23 cellular contexts compared by ENCODE assay signal in the genomic region with DNA sequence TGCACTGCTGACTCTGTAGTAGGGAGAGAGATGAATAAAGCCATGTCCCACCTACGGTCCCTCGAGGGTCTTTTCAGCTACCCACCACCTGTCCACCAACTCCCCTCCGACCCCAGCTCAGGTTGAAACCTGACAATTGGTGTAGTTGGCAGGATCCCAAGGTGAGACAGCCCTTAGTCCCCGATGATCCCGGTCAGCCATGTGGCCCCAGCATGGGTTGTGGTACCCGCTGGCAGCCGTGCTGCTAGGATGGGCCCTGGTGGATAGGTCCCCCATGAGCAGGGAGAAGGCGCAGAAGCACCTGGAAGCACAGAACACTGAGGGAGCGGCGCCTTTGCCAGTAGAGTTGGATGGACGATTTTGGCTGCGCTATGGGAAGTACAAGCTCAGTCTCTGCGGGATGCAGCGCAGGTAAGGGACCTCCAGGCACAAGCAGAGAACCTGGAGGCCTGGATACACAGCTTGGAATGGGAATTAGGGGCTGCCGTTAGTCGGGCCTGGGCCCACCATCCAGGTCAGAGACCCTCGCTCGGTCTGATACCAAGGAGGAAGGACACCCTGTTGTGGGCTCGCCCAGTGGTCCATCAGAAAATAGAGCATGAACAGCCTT.
"Had no signal": no experiment of that assay in that cellular context is flagged by ENCODE, and none has a peak within 500 bp of the region (broad histone marks: within the 10 kb centered on the region; RNA-seq: fewer than 3 reads in every experiment).

No MANE protein-coding gene starts in this region.

- ATAC-seq: heart right ventricle; naive thymus-derived CD8-positive, alpha-beta T cell; pancreas; right cardiac atrium; stimulated activated memory B cell treated with anti-CD40 and anti-IgM and Interleukin-4, amounts not matched to agents 10 μg/mL and 1 μg/mL and 100 μg/mL, for 72 hours had no signal

- H3K36me3 Mint-ChIP-seq: memory B cell; naive thymus-derived CD8-positive, alpha-beta T cell; stimulated activated memory B cell treated with anti-CD40 and anti-IgM and Interleukin-4, amounts not matched to agents 10 μg/mL and 1 μg/mL and 100 μg/mL, for 72 hours; type B pancreatic cell had no signal

- H3K4me3 Mint-ChIP-seq: memory B cell; naive thymus-derived CD8-positive, alpha-beta T cell; nephron; neural crest cell; stimulated activated memory B cell treated with anti-CD40 and anti-IgM and Interleukin-4, amounts not matched to agents 10 μg/mL and 1 μg/mL and 100 μg/mL, for 72 hours; stimulated activated naive CD8-positive, alpha-beta T cell treated with anti-CD3 and anti-CD28 coated beads, Interleukin-15, Interleukin-2, amounts not matched to agents 100 ng/mL and 50 ng/mL, for 24 hours; type B pancreatic cell had no signal

- H3K4me1 ChIP-seq: heart right ventricle, left ventricle myocardium inferior, pancreas, tibial nerve, vagina had no signal

- H3K4me3 ChIP-seq: heart right ventricle, hepatocyte, left ventricle myocardium inferior, pancreas, smooth muscle cell, tibial nerve, vagina had no signal

- H3K27me3 Mint-ChIP-seq: memory B cell; naive thymus-derived CD8-positive, alpha-beta T cell; progenitor cell of endocrine pancreas; stimulated activated memory B cell treated with anti-CD40 and anti-IgM and Interleukin-4, amounts not matched to agents 10 μg/mL and 1 μg/mL and 100 μg/mL, for 72 hours; stimulated activated naive CD8-positive, alpha-beta T cell treated with anti-CD3 and anti-CD28 coated beads, Interleukin-15, Interleukin-2, amounts not matched to agents 100 ng/mL and 50 ng/mL, for 24 hours; type B pancreatic cell had no signal

- H2AFZ ChIP-seq: hepatocyte had no signal

- H3K9me3 Mint-ChIP-seq: neural crest cell, type B pancreatic cell had no signal

- DNase-seq: heart right ventricle; islet precursor cell; left ventricle myocardium inferior; naive thymus-derived CD8-positive, alpha-beta T cell; nucleus accumbens; stimulated activated CD4-positive, alpha-beta T cell treated with anti-CD3 and anti-CD28 coated beads, Interleukin-1b, Interleukin-23, amount 100 ng/mL, for 48 hours; stimulated activated CD4-positive, alpha-beta T cell treated with anti-CD3 and anti-CD28 coated beads, Interleukin-2, amount 100 ng/mL, for 48 hours; stimulated activated CD4-positive, alpha-beta T cell treated with anti-CD3 and anti-CD28 coated beads, Interleukin-4, amount 100 ng/mL, for 4 hours; stimulated activated CD8-positive, alpha-beta memory T cell treated with anti-CD3 and anti-CD28 coated beads, Interleukin-4, amount 100 ng/mL, for 48 hours; substantia nigra had no signal

- H3K36me3 ChIP-seq: heart right ventricle, left ventricle myocardium inferior, pancreas, tibial nerve, vagina had no signal

- H3K27ac Mint-ChIP-seq: memory B cell; naive thymus-derived CD8-positive, alpha-beta T cell; nephron; progenitor cell of endocrine pancreas; stimulated activated memory B cell treated with anti-CD40 and anti-IgM and Interleukin-4, amounts not matched to agents 10 μg/mL and 1 μg/mL and 100 μg/mL, for 72 hours; stimulated activated naive CD8-positive, alpha-beta T cell treated with anti-CD3 and anti-CD28 coated beads, Interleukin-15, Interleukin-2, amounts not matched to agents 100 ng/mL and 50 ng/mL, for 24 hours; type B pancreatic cell had no signal

- H3K79me2 ChIP-seq: hepatocyte had no signal

- H3K9me3 ChIP-seq: left ventricle myocardium inferior, pancreas, vagina had no signal

- H3K4me1 Mint-ChIP-seq: memory B cell; naive thymus-derived CD8-positive, alpha-beta T cell; nephron; stimulated activated memory B cell treated with anti-CD40 and anti-IgM and Interleukin-4, amounts not matched to agents 10 μg/mL and 1 μg/mL and 100 μg/mL, for 72 hours had no signal

- H3K4me2 ChIP-seq: hepatocyte, smooth muscle cell had no signal

- H3K27me3 ChIP-seq: heart right ventricle, hepatocyte, pancreas, tibial nerve, vagina had no signal

- H3K27ac ChIP-seq: heart right ventricle, hepatocyte, left ventricle myocardium inferior, pancreas, tibial nerve, vagina had no signal
